22 cellular contexts compared by ENCODE assay signal in the genomic region with DNA sequence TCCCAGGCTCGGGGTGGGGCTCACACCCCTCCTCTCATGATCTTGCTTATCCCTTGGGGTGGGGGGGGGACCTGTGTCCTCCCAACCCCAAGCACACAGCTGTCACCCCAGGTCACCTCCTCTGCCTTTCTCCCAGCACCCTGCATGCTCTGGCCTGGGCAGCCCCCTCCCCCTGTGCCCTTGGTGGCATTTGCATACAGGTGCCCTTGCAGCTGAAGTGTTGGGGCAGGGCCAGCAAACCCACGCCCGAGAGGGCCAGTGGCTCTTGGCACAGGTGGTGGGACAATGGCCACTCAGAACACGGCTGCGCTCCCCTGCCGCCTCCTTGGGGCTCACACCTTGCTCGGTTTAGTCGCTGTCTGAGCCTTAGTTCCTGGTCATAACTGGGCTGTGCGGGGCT. TPM values are rescaled to one million over a fixed set of nuclear protein-coding genes. Genes with fewer than 3 reads are reported as not detected.
DNase-seq lines count a peak whose midpoint lies in the region; ATAC-seq and TF ChIP-seq lines count a peak whose summit lies in the region.
"Had no signal": no experiment of that assay in that cellular context is flagged by ENCODE, and none has a peak within 500 bp of the region (broad histone marks: within the 10 kb centered on the region; RNA-seq: fewer than 3 reads in every experiment).

No MANE protein-coding gene starts in this region.

- BruUV-seq in A673 (replicated peaks; lab: Mats Ljungman, UMichigan), result no TSS peak

- TF ChIP-seq CTCF in RWPE2 (IDR thresholded peaks at IDR 0.05; ENCODE audit: poor library complexity, severe bottlenecking), result no peak
- no peak for TF ChIP-seq CTCF in type B pancreatic cell (conservative IDR thresholded peaks at IDR 0.05)
- no peak for TF ChIP-seq CTCF in A673 (conservative IDR thresholded peaks at IDR 0.05; ENCODE audit: low read depth, low read length)

- H3K36me3 ChIP-seq in RWPE2 (ENCODE audit: low read depth), result no peaks in the 10 kb centered on the region
- no peaks in the 10 kb centered on the region for H3K36me3 ChIP-seq in A673 (ENCODE audit: insufficient read depth, low read length, poor library complexity, severe bottlenecking)
- H3K36me3 ChIP-seq: BLaER1, cardiac muscle cell, heart left ventricle, SJSA1 had no signal

- H3K27me3 ChIP-seq in RWPE2 (ENCODE audit: insufficient read depth, poor library complexity, severe bottlenecking), result no peaks in the 10 kb centered on the region
- no peaks in the 10 kb centered on the region for H3K27me3 ChIP-seq in A673 (replicated peaks; ENCODE audit: insufficient read depth, low read depth, low read length, poor library complexity)
- H3K27me3 ChIP-seq: BLaER1, cardiac muscle cell, SJSA1 had no signal

- POLR2A ChIA-PET in A673 (lab: Charles Lee; ENCODE audit: low non-redundant PET), result no interaction called here

- CTCF ChIA-PET in A673 (lab: Charles Lee), result no interaction called here

- H3K9me3 Mint-ChIP-seq in type B pancreatic cell, result no peaks in the 10 kb centered on the region
- H3K9me3 Mint-ChIP-seq: activated T-helper 17 cell treated with anti-CD3 and anti-CD28 coated beads, Interleukin-2, amount 50 U/mL, for 72 hours; stimulated activated effector memory CD8-positive, alpha-beta T cell treated with anti-CD3 and anti-CD28 coated beads, Interleukin-12 subunit alpha, Interleukin-12 subunit beta, amount 100 ng/mL, for 72 hours; T-helper 2 cell treated with Interferon-gamma antibody and Interleukin-4, amounts not matched to agents 5 μg/mL and 100 μg/mL, for 36 hours had no signal

- H3K27ac Mint-ChIP-seq in type B pancreatic cell, result peak overlapping the region; percentile 92
- H3K27ac Mint-ChIP-seq: activated T-helper 17 cell treated with anti-CD3 and anti-CD28 coated beads, Interleukin-2, amount 50 U/mL, for 72 hours; stimulated activated effector memory CD8-positive, alpha-beta T cell treated with anti-CD3 and anti-CD28 coated beads, Interleukin-12 subunit alpha, Interleukin-12 subunit beta, amount 100 ng/mL, for 72 hours; T-helper 2 cell treated with Interferon-gamma antibody and Interleukin-4, amounts not matched to agents 5 μg/mL and 100 μg/mL, for 36 hours had no signal

- H3K36me3 Mint-ChIP-seq in type B pancreatic cell, result no peaks in the 10 kb centered on the region
- H3K36me3 Mint-ChIP-seq: naive B cell; stimulated activated effector memory CD8-positive, alpha-beta T cell treated with anti-CD3 and anti-CD28 coated beads, Interleukin-12 subunit alpha, Interleukin-12 subunit beta, amount 100 ng/mL, for 72 hours had no signal

- ATAC-seq in RWPE2 (ENCODE audit: low read depth), result no peak
- ATAC-seq: activated T-helper 17 cell treated with anti-CD3 and anti-CD28 coated beads, Interleukin-2, amount 50 U/mL, for 72 hours; heart left ventricle; stimulated activated effector memory CD8-positive, alpha-beta T cell treated with anti-CD3 and anti-CD28 coated beads, Interleukin-12 subunit alpha, Interleukin-12 subunit beta, amount 100 ng/mL, for 72 hours had no signal

- peaks cover 14% of the 10 kb centered on the region for H3K4me1 Mint-ChIP-seq in type B pancreatic cell (ENCODE audit: unreplicated experiment)
- H3K4me1 Mint-ChIP-seq: activated T-helper 17 cell treated with anti-CD3 and anti-CD28 coated beads, Interleukin-2, amount 50 U/mL, for 72 hours had no signal

- H3K9me3 ChIP-seq in RWPE2 (ENCODE audit: severe bottlenecking), result no peaks in the 10 kb centered on the region
- no peaks in the 10 kb centered on the region for H3K9me3 ChIP-seq in A673 (ENCODE audit: low read depth, low read length, poor library complexity, severe bottlenecking)
- H3K9me3 ChIP-seq: heart left ventricle, SJSA1 had no signal

- DNase-seq in NCI-H1436 (lab: John Stamatoyannopoulos, UW) (peak; percentile 88), NCI-H1436 treated with DMSO at 0.1 percent for 48 hours (lab: John Stamatoyannopoulos, UW) (no peak), NCI-H2107 treated with DMSO at 0.1 percent for 48 hours (lab: John Stamatoyannopoulos, UW; ENCODE audit: unreplicated experiment) (peak; percentile 91), RWPE2 (ENCODE audit: low spot score) (peak; percentile 80), type B pancreatic cell (ENCODE audit: extremely low spot score, unreplicated experiment) (no peak), A673 (ENCODE audit: low spot score) (no peak), KG1 (lab: John Stamatoyannopoulos, UW) (no peak), dedifferentiated amniotic fluid mesenchymal stem cell (ENCODE audit: extremely low spot score) (no peak)
- DNase-seq: activated CD4-positive, CD25-positive, alpha-beta regulatory T cell treated with anti-CD3 and anti-CD28 coated beads, Interleukin-2, amount 50 U/mL, for 72 hours; naive B cell; NCI-H1694 treated with DMSO at 0.1 percent for 48 hours had no signal

- H3K27ac ChIP-seq in RWPE2 (ENCODE audit: poor library complexity, severe bottlenecking) (peak overlapping the region; percentile 70), A673 (ENCODE audit: low read depth, low read length, poor library complexity, severe bottlenecking) (no peak overlapping the region)
- H3K27ac ChIP-seq: 22Rv1, BLaER1, cardiac muscle cell, heart left ventricle, SJSA1 had no signal

- H3K27me3 Mint-ChIP-seq in type B pancreatic cell, result peaks cover 7% of the 10 kb centered on the region

- no peak overlapping the region for H3K4me3 ChIP-seq in RWPE2 (ENCODE audit: severe bottlenecking)
- H3K4me3 ChIP-seq in A673 (ENCODE audit: low read depth, low read length, poor library complexity, severe bottlenecking), result no peak overlapping the region
- H3K4me3 ChIP-seq: BLaER1, cardiac muscle cell, heart left ventricle, SJSA1 had no signal

- intact Hi-C loops in A673 (cut with micrococcal nuclease; ENCODE audit: unreplicated experiment), result no loop called here

- H3K4me3 Mint-ChIP-seq in type B pancreatic cell, result peak overlapping the region; percentile 76
- H3K4me3 Mint-ChIP-seq: activated T-helper 17 cell treated with anti-CD3 and anti-CD28 coated beads, Interleukin-2, amount 50 U/mL, for 72 hours; stimulated activated effector memory CD8-positive, alpha-beta T cell treated with anti-CD3 and anti-CD28 coated beads, Interleukin-12 subunit alpha, Interleukin-12 subunit beta, amount 100 ng/mL, for 72 hours; T-helper 2 cell treated with Interferon-gamma antibody and Interleukin-4, amounts not matched to agents 5 μg/mL and 100 μg/mL, for 36 hours had no signal

- H3K4me1 ChIP-seq in RWPE2 (ENCODE audit: insufficient read depth, poor library complexity, severe bottlenecking) (peaks cover 16% of the 10 kb centered on the region), A673 (ENCODE audit: insufficient read depth, low read length, poor library complexity, severe bottlenecking) (no peaks in the 10 kb centered on the region)
- H3K4me1 ChIP-seq: heart left ventricle, SJSA1 had no signal

RNA-seq across cellular contexts. Expression of a gene that starts 11.3 kb away (rescaled TPM):
- total RNA-seq in type B pancreatic cell (ENCODE audit: low replicate concordance), result 2.9 and 4.9 TPM in 2 replicates
- total RNA-seq in A673 (2021), result not detected in 2 replicates
- total RNA-seq: activated CD8-positive, alpha-beta memory T cell treated with anti-CD3 and anti-CD28 coated beads for 36 hours; posterior vena cava; SJSA1 had no signal

RNA-seq across cellular contexts. Expression of a gene that starts 45.5 kb away (rescaled TPM):
- total RNA-seq in type B pancreatic cell (ENCODE audit: low replicate concordance) (not detected in 2 replicates), A673 (2021) (not detected in 2 replicates)
- total RNA-seq: activated CD8-positive, alpha-beta memory T cell treated with anti-CD3 and anti-CD28 coated beads for 36 hours; activated T-helper 17 cell treated with anti-CD3 and anti-CD28 coated beads, Interleukin-2, amount 50 U/mL, for 72 hours; cardiac muscle cell; heart left ventricle; lung microvascular endothelial cell; posterior vena cava; SJSA1 had no signal

Comparison
In these comparisons a context has a peak if more than half of its experiments do, and no peak if none do; other contexts are left out.
1. DNase-seq: peak in NCI-H1436 (single experiment), NCI-H2107 treated with DMSO at 0.1 percent for 48 hours (single experiment) and RWPE2 (single experiment); none in NCI-H1436 treated with DMSO at 0.1 percent for 48 hours (single experiment), type B pancreatic cell (single experiment), A673 (single experiment), KG1 (single experiment) and dedifferentiated amniotic fluid mesenchymal stem cell (single experiment).